Comparison of ENCODE assay signal across 20 cellular contexts in genomic region chr18:22179174-22179573, GRCh38. TPM values are rescaled to one million over a fixed set of nuclear protein-coding genes. Genes with fewer than 3 reads are reported as not detected.
A peak's percentile ranks its signal among the peaks of the same experiment; 100 is the strongest.
DNase-seq lines count a peak whose midpoint lies in the region; ATAC-seq and TF ChIP-seq lines count a peak whose summit lies in the region.
"Had no signal": no experiment of that assay in that cellular context is flagged by ENCODE, and none has a peak within 500 bp of the region (broad histone marks: within the 10 kb centered on the region; RNA-seq: fewer than 3 reads in every experiment).

No MANE protein-coding gene starts in this region.

- H3K4me3 ChIP-seq in cardiac muscle cell (peak overlapping the region; percentile 7), colonic mucosa (no peak overlapping the region), mucosa of descending colon (no peak overlapping the region), urinary bladder (ENCODE audit: low read depth, low read length) (no peak overlapping the region), A673 (ENCODE audit: low read depth, low read length, poor library complexity, severe bottlenecking) (no peak overlapping the region), ovary (no peak overlapping the region)

- TF ChIP-seq EP300 in ovary (IDR thresholded peaks at IDR 0.05) = no peak

- peak overlapping the region; percentile 11 for H3K27ac ChIP-seq in cardiac muscle cell
- H3K27ac ChIP-seq in colonic mucosa = peak overlapping the region; percentile 48
- peak overlapping the region; percentile 23 for H3K27ac ChIP-seq in urinary bladder (ENCODE audit: low read depth)
- no peak overlapping the region for H3K27ac ChIP-seq in A673 (ENCODE audit: low read depth, low read length, poor library complexity, severe bottlenecking)
- peak overlapping the region in 1 of 2 donors; percentile 77 for H3K27ac ChIP-seq in ovary
- H3K27ac ChIP-seq: neutrophil had no signal

- no peaks in the 10 kb centered on the region for H3K27me3 ChIP-seq in cardiac muscle cell
- no peaks in the 10 kb centered on the region for H3K27me3 ChIP-seq in colonic mucosa
- peaks cover 94% of the 10 kb centered on the region for H3K27me3 ChIP-seq in A673 (replicated peaks; ENCODE audit: insufficient read depth, low read depth, low read length, poor library complexity)
- no peaks in the 10 kb centered on the region for H3K27me3 ChIP-seq in ovary
- H3K27me3 ChIP-seq: BE2C had no signal

- H3K36me3 ChIP-seq in cardiac muscle cell = peaks cover 60% of the 10 kb centered on the region
- H3K36me3 ChIP-seq in colonic mucosa = no peaks in the 10 kb centered on the region
- no peaks in the 10 kb centered on the region for H3K36me3 ChIP-seq in mucosa of descending colon (ENCODE audit: low read depth)
- no peaks in the 10 kb centered on the region for H3K36me3 ChIP-seq in urinary bladder (ENCODE audit: insufficient read depth)
- H3K36me3 ChIP-seq in A673 (ENCODE audit: insufficient read depth, low read length, poor library complexity, severe bottlenecking) = no peaks in the 10 kb centered on the region
- no peaks in the 10 kb centered on the region for H3K36me3 ChIP-seq in ovary
- H3K36me3 ChIP-seq: BE2C, neutrophil had no signal

- H3K9ac ChIP-seq in colonic mucosa (ENCODE audit: low read depth in 2 of 2, low read length in 2 of 2) = peak overlapping the region in 1 of 2 donors; percentile 57

- CTCF ChIA-PET in A673 (lab: Charles Lee) = no interaction called here

- POLR2A ChIA-PET in A673 (lab: Charles Lee; ENCODE audit: low non-redundant PET) = no interaction called here

- no peak for TF ChIP-seq POLR2A in ovary (IDR thresholded peaks at IDR 0.05)

- H3K4me1 ChIP-seq in cardiac muscle cell (ENCODE audit: low read depth) (peaks cover 60% of the 10 kb centered on the region), colonic mucosa (peaks cover 2% of the 10 kb centered on the region), mucosa of descending colon (ENCODE audit: low read depth) (peaks cover 12% of the 10 kb centered on the region), urinary bladder (ENCODE audit: insufficient read depth) (no peaks in the 10 kb centered on the region), A673 (ENCODE audit: insufficient read depth, low read length, poor library complexity, severe bottlenecking) (no peaks in the 10 kb centered on the region), ovary (ENCODE audit: insufficient read depth) (peaks cover 10% of the 10 kb centered on the region)
- H3K4me1 ChIP-seq: BE2C had no signal

- H3K9me3 ChIP-seq in cardiac muscle cell (ENCODE audit: low read depth) (no peaks in the 10 kb centered on the region), colonic mucosa (no peaks in the 10 kb centered on the region), mucosa of descending colon (no peaks in the 10 kb centered on the region), A673 (ENCODE audit: low read depth, low read length, poor library complexity, severe bottlenecking) (no peaks in the 10 kb centered on the region), ovary (no peaks in the 10 kb centered on the region)
- H3K9me3 ChIP-seq: BE2C, neutrophil had no signal

- intact Hi-C loops in left cardiac atrium (cut with DNase I) = loop anchor here in 1 of 2 donors (10.0 kb wide), 1 partner anchor 186 kb away; no protein-coding TSS in a partner anchor
- intact Hi-C loops in colonic mucosa (cut with DNase I) = no loop called here
- intact Hi-C loops in mucosa of descending colon (cut with DNase I, micrococcal nuclease) = loop anchor here in 1 of 2 donors (5.0 kb wide), 1 partner anchor 168 kb away; no protein-coding TSS in a partner anchor
- intact Hi-C loops in A673 (cut with micrococcal nuclease; ENCODE audit: unreplicated experiment) = no loop called here
- intact Hi-C loops in ovary (cut with DNase I) = loop anchor here in 1 of 4 donors (10.0 kb wide), 1 partner anchor 246 kb away; no protein-coding TSS in a partner anchor

- TF ChIP-seq CTCF in cardiac muscle cell (IDR thresholded peaks at IDR 0.05; ENCODE audit: low read depth, low read length) (no peak), colonic mucosa (IDR thresholded peaks at IDR 0.05) (no peak), mucosa of descending colon (IDR thresholded peaks at IDR 0.05) (no peak), A673 (conservative IDR thresholded peaks at IDR 0.05; ENCODE audit: low read depth, low read length) (no peak), ovary (IDR thresholded peaks at IDR 0.05) (no peak)

- DNase-seq in cardiac muscle cell (ENCODE audit: low read depth in 1 of 2, low spot score in 1 of 2) = peak in 1 of 2 donors; percentile 64
- no peak for DNase-seq in left cardiac atrium
- no peak for DNase-seq in colonic mucosa
- DNase-seq in mucosa of descending colon = no peak
- DNase-seq in A673 (ENCODE audit: low spot score) = no peak
- no peak for DNase-seq in ovary
- no peak for DNase-seq in DMS53 (lab: John Stamatoyannopoulos, UW)
- DNase-seq: 8988T; activated CD4-positive, alpha-beta T cell treated with anti-CD3 and anti-CD28 coated beads for 4 hours; BE2C; cerebellar nuclear complex; COR-L47; foreskin fibroblast; kidney; NCI-H1092; NCI-H526 treated with DMSO at 0.1 percent for 48 hours; SHP77 treated with DMSO at 0.1 percent for 48 hours had no signal

- BruUV-seq in A673 (replicated peaks; lab: Mats Ljungman, UMichigan) = no TSS peak

- no peak for ATAC-seq in left cardiac atrium
- ATAC-seq in mucosa of descending colon = peak; percentile 81
- ATAC-seq: stimulated activated memory B cell treated with anti-CD40 and anti-IgM and Interleukin-4, amounts not matched to agents 10 μg/mL and 1 μg/mL and 100 μg/mL, for 72 hours had no signal

RNA-seq across cellular contexts. Expression of gene GATA6, which starts 9.8 kb away (rescaled TPM):
- total RNA-seq in cardiac muscle cell = 182 and 187 TPM in 2 replicates
- polyA plus RNA-seq in cardiac muscle cell = 104 and 126 TPM in 2 replicates
- 10 to 100 TPM; 43.9 to 59.6 TPM for total RNA-seq in left cardiac atrium
- total RNA-seq in colonic mucosa = 10 to 100 TPM; 52.7 to 61.3 TPM
- total RNA-seq in mucosa of descending colon = 10 to 100 TPM; 21.9 to 58.8 (median 43.3) TPM
- 42.0 TPM for total RNA-seq in urinary bladder
- polyA plus RNA-seq in urinary bladder = 40.1 TPM
- 0.20 and 0.21 TPM in 2 replicates for total RNA-seq in A673 (2021)
- 100 to 1,000 TPM in 5 of 7 donors, 10 to 100 TPM in 2; 82.4 to 221 (median 140) TPM for total RNA-seq in ovary
- polyA plus RNA-seq in ovary = 10 to 100 TPM; 30.2 to 54.0 TPM

Comparison
In these comparisons a context has a peak if more than half of its experiments do, and no peak if none do; other contexts are left out.
1. RNA of gene GATA6, which starts 9.8 kb away (total RNA-seq): 182 to 187 TPM in cardiac muscle cell, 82.4 to 221 TPM in ovary, 52.7 to 61.3 TPM in colonic mucosa, 43.9 to 59.6 TPM in left cardiac atrium, 21.9 to 58.8 TPM in mucosa of descending colon and 42.0 TPM in urinary bladder (single experiment); 0.20 to 0.21 TPM in A673; every median in the first group is over 10 times any median in the second.